1 cellular context compared by ENCODE assay signal in the genomic region with DNA sequence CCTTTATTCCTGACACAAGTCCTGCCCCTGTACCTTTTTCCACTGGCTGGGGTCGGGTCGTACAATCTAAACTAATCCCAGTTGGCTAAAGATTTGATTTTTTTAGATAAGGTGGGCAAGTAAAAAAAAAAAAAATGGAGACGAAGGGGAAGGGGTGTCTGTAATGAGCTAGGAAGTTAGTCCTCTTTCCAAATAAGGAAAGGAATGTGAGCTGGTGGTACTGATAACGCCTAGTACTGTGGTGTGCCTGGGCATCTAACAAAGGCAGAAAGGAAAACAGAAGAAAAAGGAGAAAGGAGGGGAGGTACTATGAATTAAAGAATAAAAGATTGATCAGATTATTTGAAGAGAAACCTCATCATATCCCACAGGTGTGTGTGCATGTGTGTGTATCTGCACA.
TF ChIP-seq lines count a peak whose summit lies in the region.

No MANE protein-coding gene starts in this region.

TF ChIP-seq in GM23338, 12 proteins besides CTCF, POLR2A, EP300 and RAD21 (continued from another document):
- TF ChIP-seq, protein P1, sequence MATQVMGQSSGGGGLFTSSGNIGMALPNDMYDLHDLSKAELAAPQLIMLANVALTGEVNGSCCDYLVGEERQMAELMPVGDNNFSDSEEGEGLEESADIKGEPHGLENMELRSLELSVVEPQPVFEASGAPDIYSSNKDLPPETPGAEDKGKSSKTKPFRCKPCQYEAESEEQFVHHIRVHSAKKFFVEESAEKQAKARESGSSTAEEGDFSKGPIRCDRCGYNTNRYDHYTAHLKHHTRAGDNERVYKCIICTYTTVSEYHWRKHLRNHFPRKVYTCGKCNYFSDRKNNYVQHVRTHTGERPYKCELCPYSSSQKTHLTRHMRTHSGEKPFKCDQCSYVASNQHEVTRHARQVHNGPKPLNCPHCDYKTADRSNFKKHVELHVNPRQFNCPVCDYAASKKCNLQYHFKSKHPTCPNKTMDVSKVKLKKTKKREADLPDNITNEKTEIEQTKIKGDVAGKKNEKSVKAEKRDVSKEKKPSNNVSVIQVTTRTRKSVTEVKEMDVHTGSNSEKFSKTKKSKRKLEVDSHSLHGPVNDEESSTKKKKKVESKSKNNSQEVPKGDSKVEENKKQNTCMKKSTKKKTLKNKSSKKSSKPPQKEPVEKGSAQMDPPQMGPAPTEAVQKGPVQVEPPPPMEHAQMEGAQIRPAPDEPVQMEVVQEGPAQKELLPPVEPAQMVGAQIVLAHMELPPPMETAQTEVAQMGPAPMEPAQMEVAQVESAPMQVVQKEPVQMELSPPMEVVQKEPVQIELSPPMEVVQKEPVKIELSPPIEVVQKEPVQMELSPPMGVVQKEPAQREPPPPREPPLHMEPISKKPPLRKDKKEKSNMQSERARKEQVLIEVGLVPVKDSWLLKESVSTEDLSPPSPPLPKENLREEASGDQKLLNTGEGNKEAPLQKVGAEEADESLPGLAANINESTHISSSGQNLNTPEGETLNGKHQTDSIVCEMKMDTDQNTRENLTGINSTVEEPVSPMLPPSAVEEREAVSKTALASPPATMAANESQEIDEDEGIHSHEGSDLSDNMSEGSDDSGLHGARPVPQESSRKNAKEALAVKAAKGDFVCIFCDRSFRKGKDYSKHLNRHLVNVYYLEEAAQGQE (IDR thresholded peaks at IDR 0.05; ENCODE audit: unreplicated experiment) = no peak
- no peak for TF ChIP-seq EZH2phosphoT487 (IDR thresholded peaks at IDR 0.05; ENCODE audit: unreplicated experiment)
- no peak for TF ChIP-seq ZNF331 (CRISPR knock-in tag; IDR thresholded peaks at IDR 0.05; ENCODE audit: low read depth)
- no peak for TF ChIP-seq ZNF114 (CRISPR knock-in tag; IDR thresholded peaks at IDR 0.05)
- TF ChIP-seq, protein P2, sequence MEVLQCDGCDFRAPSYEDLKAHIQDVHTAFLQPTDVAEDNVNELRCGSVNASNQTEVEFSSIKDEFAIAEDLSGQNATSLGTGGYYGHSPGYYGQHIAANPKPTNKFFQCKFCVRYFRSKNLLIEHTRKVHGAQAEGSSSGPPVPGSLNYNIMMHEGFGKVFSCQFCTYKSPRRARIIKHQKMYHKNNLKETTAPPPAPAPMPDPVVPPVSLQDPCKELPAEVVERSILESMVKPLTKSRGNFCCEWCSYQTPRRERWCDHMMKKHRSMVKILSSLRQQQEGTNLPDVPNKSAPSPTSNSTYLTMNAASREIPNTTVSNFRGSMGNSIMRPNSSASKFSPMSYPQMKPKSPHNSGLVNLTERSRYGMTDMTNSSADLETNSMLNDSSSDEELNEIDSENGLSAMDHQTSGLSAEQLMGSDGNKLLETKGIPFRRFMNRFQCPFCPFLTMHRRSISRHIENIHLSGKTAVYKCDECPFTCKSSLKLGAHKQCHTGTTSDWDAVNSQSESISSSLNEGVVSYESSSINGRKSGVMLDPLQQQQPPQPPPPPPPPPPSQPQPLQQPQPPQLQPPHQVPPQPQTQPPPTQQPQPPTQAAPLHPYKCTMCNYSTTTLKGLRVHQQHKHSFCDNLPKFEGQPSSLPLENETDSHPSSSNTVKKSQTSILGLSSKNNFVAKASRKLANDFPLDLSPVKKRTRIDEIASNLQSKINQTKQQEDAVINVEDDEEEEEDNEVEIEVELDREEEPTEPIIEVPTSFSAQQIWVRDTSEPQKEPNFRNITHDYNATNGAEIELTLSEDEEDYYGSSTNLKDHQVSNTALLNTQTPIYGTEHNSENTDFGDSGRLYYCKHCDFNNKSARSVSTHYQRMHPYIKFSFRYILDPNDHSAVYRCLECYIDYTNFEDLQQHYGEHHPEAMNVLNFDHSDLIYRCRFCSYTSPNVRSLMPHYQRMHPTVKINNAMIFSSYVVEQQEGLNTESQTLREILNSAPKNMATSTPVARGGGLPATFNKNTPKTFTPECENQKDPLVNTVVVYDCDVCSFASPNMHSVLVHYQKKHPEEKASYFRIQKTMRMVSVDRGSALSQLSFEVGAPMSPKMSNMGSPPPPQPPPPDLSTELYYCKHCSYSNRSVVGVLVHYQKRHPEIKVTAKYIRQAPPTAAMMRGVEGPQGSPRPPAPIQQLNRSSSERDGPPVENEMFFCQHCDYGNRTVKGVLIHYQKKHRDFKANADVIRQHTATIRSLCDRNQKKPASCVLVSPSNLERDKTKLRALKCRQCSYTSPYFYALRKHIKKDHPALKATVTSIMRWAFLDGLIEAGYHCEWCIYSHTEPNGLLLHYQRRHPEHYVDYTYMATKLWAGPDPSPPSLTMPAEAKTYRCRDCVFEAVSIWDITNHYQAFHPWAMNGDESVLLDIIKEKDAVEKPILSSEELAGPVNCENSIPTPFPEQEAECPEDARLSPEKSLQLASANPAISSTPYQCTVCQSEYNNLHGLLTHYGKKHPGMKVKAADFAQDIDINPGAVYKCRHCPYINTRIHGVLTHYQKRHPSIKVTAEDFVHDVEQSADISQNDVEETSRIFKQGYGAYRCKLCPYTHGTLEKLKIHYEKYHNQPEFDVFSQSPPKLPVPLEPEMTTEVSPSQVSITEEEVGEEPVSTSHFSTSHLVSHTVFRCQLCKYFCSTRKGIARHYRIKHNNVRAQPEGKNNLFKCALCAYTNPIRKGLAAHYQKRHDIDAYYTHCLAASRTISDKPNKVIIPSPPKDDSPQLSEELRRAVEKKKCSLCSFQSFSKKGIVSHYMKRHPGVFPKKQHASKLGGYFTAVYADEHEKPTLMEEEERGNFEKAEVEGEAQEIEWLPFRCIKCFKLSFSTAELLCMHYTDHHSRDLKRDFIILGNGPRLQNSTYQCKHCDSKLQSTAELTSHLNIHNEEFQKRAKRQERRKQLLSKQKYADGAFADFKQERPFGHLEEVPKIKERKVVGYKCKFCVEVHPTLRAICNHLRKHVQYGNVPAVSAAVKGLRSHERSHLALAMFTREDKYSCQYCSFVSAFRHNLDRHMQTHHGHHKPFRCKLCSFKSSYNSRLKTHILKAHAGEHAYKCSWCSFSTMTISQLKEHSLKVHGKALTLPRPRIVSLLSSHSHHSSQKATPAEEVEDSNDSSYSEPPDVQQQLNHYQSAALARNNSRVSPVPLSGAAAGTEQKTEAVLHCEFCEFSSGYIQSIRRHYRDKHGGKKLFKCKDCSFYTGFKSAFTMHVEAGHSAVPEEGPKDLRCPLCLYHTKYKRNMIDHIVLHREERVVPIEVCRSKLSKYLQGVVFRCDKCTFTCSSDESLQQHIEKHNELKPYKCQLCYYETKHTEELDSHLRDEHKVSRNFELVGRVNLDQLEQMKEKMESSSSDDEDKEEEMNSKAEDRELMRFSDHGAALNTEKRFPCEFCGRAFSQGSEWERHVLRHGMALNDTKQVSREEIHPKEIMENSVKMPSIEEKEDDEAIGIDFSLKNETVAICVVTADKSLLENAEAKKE (CRISPR knock-in tag; IDR thresholded peaks at IDR 0.05) = no peak
- TF ChIP-seq JUNB (IDR thresholded peaks at IDR 0.05; ENCODE audit: unreplicated experiment) = no peak
- TF ChIP-seq POLR2AphosphoS5 (IDR thresholded peaks at IDR 0.05; ENCODE audit: low read depth) = no peak
- TF ChIP-seq CREB1 (CRISPR knock-in tag; IDR thresholded peaks at IDR 0.05; ENCODE audit: low read depth) = no peak
- TF ChIP-seq STAT1 (IDR thresholded peaks at IDR 0.05; ENCODE audit: unreplicated experiment) = no peak
- no peak for TF ChIP-seq NANOG (IDR thresholded peaks at IDR 0.05; ENCODE audit: borderline replicate concordance)
- no peak for TF ChIP-seq EZH2 (IDR thresholded peaks at IDR 0.05; ENCODE audit: low read depth, unreplicated experiment)
